10 cellular contexts compared by ENCODE assay signal in the genomic region with DNA sequence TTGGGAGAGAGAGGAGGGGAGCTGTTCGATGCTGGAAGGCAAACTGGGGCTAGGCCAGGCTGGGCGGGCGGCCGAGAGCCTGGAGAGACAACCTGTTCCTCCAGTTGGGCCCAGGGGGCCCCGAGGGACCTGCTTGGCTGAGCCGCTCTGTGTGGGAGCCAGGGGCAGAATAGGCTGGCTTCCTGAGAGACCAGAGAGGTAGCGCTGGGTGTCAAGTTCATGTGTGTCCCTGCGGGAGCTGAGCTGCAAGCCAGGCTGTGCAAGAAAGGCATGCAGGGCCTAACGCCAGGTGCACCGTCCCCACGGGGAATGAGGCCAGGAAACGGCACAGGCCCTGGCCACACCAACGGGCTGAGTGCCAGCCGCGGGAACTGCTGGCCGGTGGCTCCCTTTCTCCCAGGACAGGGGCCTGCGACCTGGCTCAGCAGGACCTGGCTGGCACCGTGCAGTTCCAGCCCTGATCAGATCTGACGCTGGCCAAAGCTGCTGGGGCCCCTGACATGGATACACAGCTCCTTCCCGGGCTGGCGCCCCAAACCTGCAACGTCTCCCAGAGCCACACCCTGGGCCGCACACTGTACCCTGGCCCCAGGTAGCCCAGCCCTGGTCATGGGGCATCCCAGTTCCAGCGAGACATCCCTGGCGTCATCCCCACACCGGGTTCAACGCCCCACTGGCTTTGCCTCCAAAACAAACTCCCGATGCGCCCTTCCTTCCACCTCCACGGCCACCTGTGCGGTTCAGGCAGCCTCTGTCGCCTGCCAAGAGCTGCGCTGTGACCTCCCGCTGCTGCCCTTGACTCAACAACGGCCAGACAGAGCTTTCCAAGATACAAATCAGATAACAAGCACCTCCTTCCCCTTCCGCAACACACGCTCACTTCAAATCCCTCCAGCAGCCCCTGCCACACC.
A peak's percentile ranks its signal among the peaks of the same experiment; 100 is the strongest.
DNase-seq lines count a peak whose midpoint lies in the region; ATAC-seq and TF ChIP-seq lines count a peak whose summit lies in the region.
"Had no signal": no experiment of that assay in that cellular context is flagged by ENCODE, and none has a peak within 500 bp of the region (broad histone marks: within the 10 kb centered on the region; RNA-seq: fewer than 3 reads in every experiment).

No MANE protein-coding gene starts in this region.

- no peak for TF ChIP-seq CTCF in NB4 (IDR thresholded peaks at IDR 0.05; ENCODE audit: low read depth, low read length)
- no peak for TF ChIP-seq CTCF in testis (IDR thresholded peaks at IDR 0.05)

- H3K27ac ChIP-seq in angular gyrus (ENCODE audit: low read depth, low read length) (peak overlapping the region; percentile 58), testis (peak overlapping the region in 1 of 2 donors; percentile 50)
- H3K27ac ChIP-seq: neutrophil had no signal

- H3K4me3 ChIP-seq in NB4 (ENCODE audit: low read depth, low read length): no peak overlapping the region
- H3K4me3 ChIP-seq in testis: no peak overlapping the region

- intact Hi-C loops in testis (cut with DNase I; ENCODE audit: low total_unique reads): no loop called here

- H3K9me3 ChIP-seq in testis: no peaks in the 10 kb centered on the region
- H3K9me3 ChIP-seq: neutrophil had no signal

- no peaks in the 10 kb centered on the region for H3K27me3 ChIP-seq in testis
- H3K27me3 ChIP-seq: neutrophil had no signal

- peaks cover 37% of the 10 kb centered on the region for H3K4me1 ChIP-seq in testis

- DNase-seq in NB4 (ENCODE audit: low read depth) (peak; percentile 40), left lobe of liver (ENCODE audit: low spot score) (peak; percentile 98), testis (peak; percentile 90), islet precursor cell (no peak), HUDEP-2 (lab: John Stamatoyannopoulos, UW; ENCODE audit: unreplicated experiment in 76 of 76) (no peak)
- DNase-seq: T-helper 17 cell had no signal

- H3K36me3 ChIP-seq in testis (ENCODE audit: low read depth, missing control alignments): no peaks in the 10 kb centered on the region

- ATAC-seq in left lobe of liver (peak; percentile 85), HG02798 (IDR thresholded peaks at IDR 0.05; ENCODE audit: poor library complexity, unreplicated experiment) (no peak), HG03097 (IDR thresholded peaks at IDR 0.05; ENCODE audit: low FRiP score, unreplicated experiment) (no peak)
- ATAC-seq: T-helper 17 cell had no signal

- 39 to 43% methylated on average over 11 to 37 of the region's 37 CpGs for WGBS in testis, 2 donors

- TF ChIP-seq POLR2A in NB4 (IDR thresholded peaks at IDR 0.05; ENCODE audit: extremely low read depth, insufficient read length): no peak
- TF ChIP-seq POLR2A in testis (IDR thresholded peaks at IDR 0.05): no peak

Comparison
In these comparisons a context has a peak if more than half of its experiments do, and no peak if none do; other contexts are left out.
1. DNase-seq: peak in NB4 (single experiment), left lobe of liver (single experiment) and testis (single experiment); none in islet precursor cell (single experiment) and HUDEP-2 (0 of 76).